17 cellular contexts compared by ENCODE assay signal in genomic region chr6:43665376-43665775, GRCh38. TPM values are rescaled to one million over a fixed set of nuclear protein-coding genes. Genes with fewer than 3 reads are reported as not detected.
DNase-seq lines count a peak whose midpoint lies in the region; ATAC-seq and TF ChIP-seq lines count a peak whose summit lies in the region.
"Had no signal": no experiment of that assay in that cellular context is flagged by ENCODE, and none has a peak within 500 bp of the region (broad histone marks: within the 10 kb centered on the region; RNA-seq: fewer than 3 reads in every experiment).

No MANE protein-coding gene starts in this region.

- no peak overlapping the region for H3K4me3 ChIP-seq in adrenal gland
- H3K4me3 ChIP-seq: body of pancreas, ovary had no signal

- no peaks in the 10 kb centered on the region for H3K27me3 ChIP-seq in adrenal gland
- H3K27me3 ChIP-seq: body of pancreas, ovary had no signal

- no peak for ATAC-seq in HG03442 (IDR thresholded peaks at IDR 0.05; ENCODE audit: unreplicated experiment)
- ATAC-seq: activated naive CD4-positive, alpha-beta T cell treated with anti-CD3 and anti-CD28 coated beads, Interleukin-2, amount 50 U/mL, for 72 hours; body of pancreas; sciatic nerve had no signal

- H3K27ac ChIP-seq in adrenal gland: no peak overlapping the region
- H3K27ac ChIP-seq: body of pancreas, ovary had no signal

- TF ChIP-seq POLR2A in adrenal gland (IDR thresholded peaks at IDR 0.05): no peak

- H3K4me1 ChIP-seq in adrenal gland (replicated peaks in 1 of 2): peaks cover 8 to 27% of the 10 kb centered on the region in 2 donors

- no peaks in the 10 kb centered on the region for H3K9me3 ChIP-seq in adrenal gland (replicated peaks in 1 of 3)
- H3K9me3 ChIP-seq: body of pancreas, ovary, SK-N-SH had no signal

- intact Hi-C loops in adrenal gland (cut with DNase I): loop anchor here (5.0 kb wide), 3 partner anchors 92 to 412 kb away; no protein-coding TSS in a partner anchor

- TF ChIP-seq CTCF in adrenal gland (IDR thresholded peaks at IDR 0.05): no peak

- WGBS in adrenal gland, 4 donors: 75 to 89% (median 82%) methylated on average over 1 of the region's 1 CpG

- H3K36me3 ChIP-seq in adrenal gland (replicated peaks in 1 of 2): no peaks in the 10 kb centered on the region
- H3K36me3 ChIP-seq: ovary had no signal

- peak; percentile 18 for DNase-seq in HCEC 1CT
- DNase-seq in RPMI7951 (ENCODE audit: low read depth): peak; percentile 49
- DNase-seq in glomerular visceral epithelial cell (ENCODE audit: extremely low spot score): peak; percentile 86
- DNase-seq in NCI-H82 (lab: John Stamatoyannopoulos, UW): no peak
- no peak for DNase-seq in adrenal gland
- no peak for DNase-seq in NCI-H345 treated with DMSO at 0.1 percent for 48 hours (lab: John Stamatoyannopoulos, UW; ENCODE audit: unreplicated experiment)
- DNase-seq: activated CD4-positive, alpha-beta T cell treated with anti-CD3 and anti-CD28 coated beads for 1 hour; GF-D8; naive B cell; NCI-H69; ovary; SK-N-SH; stimulated activated naive CD4-positive, alpha-beta T cell had no signal

RNA-seq across cellular contexts. Expression of gene RSPH9, which starts 20.5 kb away (rescaled TPM):
- total RNA-seq in RPMI7951 (2014; rRNA removed; shearing (Covaris generic)): 1.1 and 1.3 TPM in 2 replicates
- under 1 TPM in 6 of 8 donors, not detected in 2; 0.20 to 0.69 (median 0.35) TPM for total RNA-seq in adrenal gland
- polyA plus RNA-seq in adrenal gland: under 1 TPM; 0.22 to 0.72 (median 0.71) TPM
- total RNA-seq: body of pancreas had no signal

RNA-seq across cellular contexts. Expression of gene MRPS18A, which starts 22.2 kb away (rescaled TPM):
- total RNA-seq in RPMI7951 (2014; rRNA removed; shearing (Covaris generic)): 68.5 and 68.7 TPM in 2 replicates
- 10 to 100 TPM; 47.8 to 64.8 (median 52.0) TPM for total RNA-seq in adrenal gland
- 10 to 100 TPM; 24.8 to 75.1 (median 33.1) TPM for polyA plus RNA-seq in adrenal gland

RNA-seq across cellular contexts. Expression of gene MAD2L1BP, which starts 29.7 kb away (rescaled TPM):
- 71.7 and 86.2 TPM in 2 replicates for total RNA-seq in RPMI7951 (2014; rRNA removed; shearing (Covaris generic))
- total RNA-seq in adrenal gland: 100 to 1,000 TPM in 1 of 8 donors, 10 to 100 TPM in 7; 16.1 to 112 (median 28.9) TPM
- polyA plus RNA-seq in adrenal gland: 10 to 100 TPM; 15.2 to 26.2 (median 18.2) TPM

RNA-seq across cellular contexts. Expression of gene GTPBP2, which starts 36.3 kb away (rescaled TPM):
- 39.5 and 42.4 TPM in 2 replicates for total RNA-seq in RPMI7951 (2014; rRNA removed; shearing (Covaris generic))
- total RNA-seq in adrenal gland: 10 to 100 TPM; 16.5 to 59.3 (median 39.8) TPM
- 10 to 100 TPM; 26.9 to 73.5 (median 65.1) TPM for polyA plus RNA-seq in adrenal gland

Comparison
In these comparisons a context has a peak if more than half of its experiments do, and no peak if none do; other contexts are left out.
1. DNase-seq: peak in HCEC 1CT (single experiment), RPMI7951 (single experiment) and glomerular visceral epithelial cell (single experiment); none in NCI-H82 (single experiment), adrenal gland (0 of 7) and NCI-H345 treated with DMSO at 0.1 percent for 48 hours (single experiment).